19 cellular contexts compared by ENCODE assay signal in the genomic region with DNA sequence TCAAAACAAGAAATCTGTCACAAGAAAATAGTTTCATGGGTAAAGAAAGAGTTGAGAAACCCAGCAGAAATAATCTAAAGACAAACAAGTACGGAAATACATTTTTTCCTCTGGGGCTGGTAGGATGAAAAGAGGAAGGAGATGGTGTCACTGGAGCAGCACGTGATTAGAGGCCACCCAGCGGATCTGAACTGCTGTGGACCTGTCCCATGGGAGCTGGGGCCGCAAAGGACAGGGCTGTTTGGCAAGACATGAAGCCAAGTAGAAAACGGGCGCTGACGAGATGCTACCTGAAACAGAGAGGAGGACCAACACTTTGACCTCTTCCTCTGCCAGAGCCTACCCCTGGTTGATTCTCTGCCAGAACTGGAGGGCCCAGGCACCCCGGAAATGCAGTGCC.
"Had no signal": no experiment of that assay in that cellular context is flagged by ENCODE, and none has a peak within 500 bp of the region (broad histone marks: within the 10 kb centered on the region; RNA-seq: fewer than 3 reads in every experiment).

No MANE protein-coding gene starts in this region.

- H3K36me3 ChIP-seq: brain microvascular endothelial cell, stomach, thoracic aorta had no signal

- H3K9me3 ChIP-seq: stomach, thoracic aorta had no signal

- H3K27me3 ChIP-seq: brain microvascular endothelial cell, stomach had no signal

- H3K27ac ChIP-seq: brain microvascular endothelial cell, epithelial cell of prostate, stomach, thoracic aorta had no signal

- DNase-seq: activated CD4-positive, alpha-beta T cell treated with anti-CD3 and anti-CD28 coated beads, Interleukin-2, amount 50 U/mL, for 48 hours; activated CD8-positive, alpha-beta memory T cell treated with anti-CD3 and anti-CD28 coated beads, Interleukin-2, amount 10 ng/mL, durations not matched to agents 7 days and 5 days; activated gamma-delta T cell; activated naive CD8-positive, alpha-beta T cell treated with anti-CD3 and anti-CD28 coated beads for 36 hours; activated T-cell treated with anti-CD3 and anti-CD28 coated beads, Interleukin-2, amount 50 U/mL, for 48 hours; brain microvascular endothelial cell; cerebellar nuclear complex; effector memory CD8-positive, alpha-beta T cell; immature natural killer cell; left colon; natural killer cell; stimulated activated CD4-positive, alpha-beta T cell treated with anti-CD3 and anti-CD28 coated beads, Interleukin-15, amount 100 ng/mL, for 24 hours; stimulated activated CD4-positive, alpha-beta T cell treated with anti-CD3 and anti-CD28 coated beads, Interleukin-4, amount 100 ng/mL, for 24 hours; stomach; T-helper 2 cell had no signal

- ATAC-seq: activated CD4-positive, CD25-positive, alpha-beta regulatory T cell treated with anti-CD3 and anti-CD28 coated beads, Interleukin-2, amount 50 U/mL, for 24 hours; activated CD8-positive, alpha-beta memory T cell treated with anti-CD3 and anti-CD28 coated beads, Interleukin-2, amount 10 ng/mL, durations not matched to agents 7 days and 5 days; effector memory CD8-positive, alpha-beta T cell; left colon; natural killer cell had no signal

- H3K4me3 ChIP-seq: stomach, thoracic aorta had no signal

- FAIRE-seq: urothelium cell line had no signal

- H3K4me1 ChIP-seq: stomach had no signal
